Comparison of ENCODE assay signal across 14 cellular contexts in genomic region chr6:53032853-53033252, GRCh38. TPM values are rescaled to one million over a fixed set of nuclear protein-coding genes. Genes with fewer than 3 reads are reported as not detected.
DNase-seq lines count a peak whose midpoint lies in the region; ATAC-seq and TF ChIP-seq lines count a peak whose summit lies in the region.
"Had no signal": no experiment of that assay in that cellular context is flagged by ENCODE, and none has a peak within 500 bp of the region (broad histone marks: within the 10 kb centered on the region; RNA-seq: fewer than 3 reads in every experiment).

No MANE protein-coding gene starts in this region.

- no peaks in the 10 kb centered on the region for H3F3A ChIP-seq in GM23338 (replicated peaks; ENCODE audit: low read depth)

- H3K27ac ChIP-seq in GM23338 (ENCODE audit: low read depth) (no peak overlapping the region), Peyer's patch (peak overlapping the region in 2 of 4 donors; percentile 2 to 62)
- H3K27ac ChIP-seq: pancreas had no signal

- H3K9me3 Mint-ChIP-seq in GM23338 = no peaks in the 10 kb centered on the region
- H3K9me3 Mint-ChIP-seq: activated T-helper 17 cell treated with anti-CD3 and anti-CD28 coated beads, Interleukin-2, amount 50 U/mL, for 72 hours; CD4-positive, CD25-positive, alpha-beta regulatory T cell had no signal

- TF ChIP-seq POLR2A in Peyer's patch (IDR thresholded peaks at IDR 0.05) = no peak

- no peaks in the 10 kb centered on the region for H3K4me1 Mint-ChIP-seq in GM23338

- no peak for ATAC-seq in GM23338
- ATAC-seq: activated CD8-positive, alpha-beta T cell treated with anti-CD3 and anti-CD28 coated beads, Interleukin-2, amount 10 ng/mL, durations not matched to agents 7 days and 5 days; activated T-helper 17 cell treated with anti-CD3 and anti-CD28 coated beads, Interleukin-2, amount 50 U/mL, for 72 hours; pancreas had no signal

- no peaks in the 10 kb centered on the region for H3K9me2 ChIP-seq in GM23338 (ENCODE audit: insufficient read depth)

- H3K79me2 ChIP-seq in GM23338 (replicated peaks; ENCODE audit: insufficient read depth) = no peaks in the 10 kb centered on the region

- H2AFZ ChIP-seq in GM23338 = no peak overlapping the region

- H3K9me3 ChIP-seq in Peyer's patch = no peaks in the 10 kb centered on the region
- H3K9me3 ChIP-seq: pancreas had no signal

- no peak overlapping the region for H3K4me3 ChIP-seq in GM23338
- H3K4me3 ChIP-seq in Peyer's patch = no peak overlapping the region
- H3K4me3 ChIP-seq: pancreas had no signal

- no peaks in the 10 kb centered on the region for H3K27me3 ChIP-seq in GM23338 (ENCODE audit: insufficient read depth)
- no peaks in the 10 kb centered on the region for H3K27me3 ChIP-seq in Peyer's patch
- H3K27me3 ChIP-seq: pancreas had no signal

- H3K27me3 Mint-ChIP-seq in GM23338 (ENCODE audit: insufficient read depth, low read depth, poor library complexity) = no peaks in the 10 kb centered on the region
- H3K27me3 Mint-ChIP-seq: activated T-helper 17 cell treated with anti-CD3 and anti-CD28 coated beads, Interleukin-2, amount 50 U/mL, for 72 hours; CD4-positive, CD25-positive, alpha-beta regulatory T cell had no signal

- peaks cover 11% of the 10 kb centered on the region for H3K36me3 Mint-ChIP-seq in GM23338 (ENCODE audit: low read depth)

- H3K4me1 ChIP-seq in GM23338 (ENCODE audit: insufficient read depth) = no peaks in the 10 kb centered on the region
- H3K4me1 ChIP-seq in Peyer's patch = no peaks in the 10 kb centered on the region
- H3K4me1 ChIP-seq: pancreas had no signal

- 0 out of 2 replicates have a peak, but pooled peaks cover 3% of the 10 kb centered on the region for H3K36me3 ChIP-seq in GM23338 (ENCODE audit: insufficient read depth)
- peaks cover 0 to 62% (median 0%) of the 10 kb centered on the region in 3 donors for H3K36me3 ChIP-seq in Peyer's patch

- H3K27ac Mint-ChIP-seq in GM23338 = no peak overlapping the region
- H3K27ac Mint-ChIP-seq: activated CD8-positive, alpha-beta T cell treated with anti-CD3 and anti-CD28 coated beads, Interleukin-2, amount 10 ng/mL, durations not matched to agents 7 days and 5 days; activated T-helper 17 cell treated with anti-CD3 and anti-CD28 coated beads, Interleukin-2, amount 50 U/mL, for 72 hours had no signal

- H3K4me3 Mint-ChIP-seq in GM23338 = no peak overlapping the region
- H3K4me3 Mint-ChIP-seq: activated CD8-positive, alpha-beta T cell treated with anti-CD3 and anti-CD28 coated beads, Interleukin-2, amount 10 ng/mL, durations not matched to agents 7 days and 5 days; activated T-helper 17 cell treated with anti-CD3 and anti-CD28 coated beads, Interleukin-2, amount 50 U/mL, for 72 hours; CD4-positive, CD25-positive, alpha-beta regulatory T cell had no signal

- DNase-seq in amniotic epithelial cell (ENCODE audit: low read depth) = peak; percentile 41
- peak; percentile 6 for DNase-seq in fibroblast of gingiva (ENCODE audit: low read depth)
- peak; percentile 12 for DNase-seq in myocyte (ENCODE audit: low read depth)
- peak; percentile 89 for DNase-seq in superior temporal gyrus (ENCODE audit: extremely low spot score)
- DNase-seq in NCI-H2029 treated with DMSO at 0.1 percent for 48 hours (lab: John Stamatoyannopoulos, UW) = no peak
- no peak for DNase-seq in GM23338 (ENCODE audit: low spot score)
- no peak for DNase-seq in Peyer's patch
- DNase-seq: activated CD8-positive, alpha-beta T cell treated with anti-CD3 and anti-CD28 coated beads, Interleukin-2, amount 10 ng/mL, durations not matched to agents 7 days and 5 days; CD4-positive, CD25-positive, alpha-beta regulatory T cell; MM.1S; pancreas; stimulated activated CD4-positive, alpha-beta T cell treated with anti-CD3 and anti-CD28 coated beads, Interleukin-1b, Interleukin-23, amount 100 ng/mL, for 48 hours; stimulated activated CD8-positive, alpha-beta memory T cell treated with anti-CD3 and anti-CD28 coated beads, Interleukin-4, amount 100 ng/mL, for 48 hours had no signal

- no peaks in the 10 kb centered on the region for H4K20me1 ChIP-seq in GM23338 (replicated peaks; ENCODE audit: insufficient read depth)

- no peak overlapping the region for H3K4me2 ChIP-seq in GM23338

- no peak for TF ChIP-seq CTCF in GM23338 (conservative IDR thresholded peaks at IDR 0.05; ENCODE audit: low read depth in 2 of 2)
- TF ChIP-seq CTCF in Peyer's patch (IDR thresholded peaks at IDR 0.05) = no peak

TF ChIP-seq in GM23338, 12 proteins besides CTCF, POLR2A, EP300 and RAD21:
- TF ChIP-seq STAT1 (IDR thresholded peaks at IDR 0.05; ENCODE audit: unreplicated experiment) = no peak
- no peak for TF ChIP-seq CREB1 (CRISPR knock-in tag; IDR thresholded peaks at IDR 0.05; ENCODE audit: low read depth)
- TF ChIP-seq EZH2 (IDR thresholded peaks at IDR 0.05; ENCODE audit: low read depth, unreplicated experiment) = no peak
- no peak for TF ChIP-seq ZNF462 (CRISPR knock-in tag; IDR thresholded peaks at IDR 0.05)

RNA-seq across cellular contexts. Expression of gene CILK1, which starts 28.8 kb away (rescaled TPM):
- 7.2 and 8.2 TPM in 2 replicates for total RNA-seq in myocyte
- 5.5 TPM for polyA plus RNA-seq in myocyte (2012)
- 10.1 and 10.5 TPM in 2 replicates for total RNA-seq in GM23338 (2014; rRNA removed; shearing (Covaris generic))
- polyA plus RNA-seq in GM23338 (2016; fragmentation: Nextera tagmentation; extraction: Ambion mirVana) = 4.4 and 4.7 TPM in 2 replicates
- 10 to 100 TPM; 14.9 to 21.0 (median 17.4) TPM for total RNA-seq in Peyer's patch

RNA-seq across cellular contexts. Expression of gene FBXO9, which starts 32.4 kb away (rescaled TPM):
- 39.8 and 46.2 TPM in 2 replicates for total RNA-seq in myocyte
- 64.6 TPM for polyA plus RNA-seq in myocyte (2012)
- 19.3 and 29.8 TPM in 2 replicates for total RNA-seq in GM23338 (2014; rRNA removed; shearing (Covaris generic))
- 32.8 and 36.3 TPM in 2 replicates for polyA plus RNA-seq in GM23338 (2016; fragmentation: Nextera tagmentation; extraction: Ambion mirVana)
- total RNA-seq in Peyer's patch = 100 to 1,000 TPM in 1 of 4 donors, 10 to 100 TPM in 3; 62.5 to 109 (median 76.6) TPM

RNA-seq across cellular contexts. Expression of gene GSTA4, which starts 37.8 kb away (rescaled TPM):
- total RNA-seq in myocyte = 40.1 and 40.6 TPM in 2 replicates
- 34.4 TPM for polyA plus RNA-seq in myocyte (2012)
- 19.3 and 19.5 TPM in 2 replicates for total RNA-seq in GM23338 (2014; rRNA removed; shearing (Covaris generic))
- 25.0 and 29.9 TPM in 2 replicates for polyA plus RNA-seq in GM23338 (2016; fragmentation: Nextera tagmentation; extraction: Ambion mirVana)
- 10 to 100 TPM; 13.9 to 17.9 (median 15.0) TPM for total RNA-seq in Peyer's patch

Comparison
In these comparisons a context has a peak if more than half of its experiments do, and no peak if none do; other contexts are left out.
1. DNase-seq: peak in amniotic epithelial cell (single experiment), fibroblast of gingiva (single experiment), myocyte (single experiment) and superior temporal gyrus (single experiment); none in NCI-H2029 treated with DMSO at 0.1 percent for 48 hours (single experiment), GM23338 (single experiment) and Peyer's patch (0 of 3).